8 cellular contexts compared by ENCODE assay signal in the genomic region with DNA sequence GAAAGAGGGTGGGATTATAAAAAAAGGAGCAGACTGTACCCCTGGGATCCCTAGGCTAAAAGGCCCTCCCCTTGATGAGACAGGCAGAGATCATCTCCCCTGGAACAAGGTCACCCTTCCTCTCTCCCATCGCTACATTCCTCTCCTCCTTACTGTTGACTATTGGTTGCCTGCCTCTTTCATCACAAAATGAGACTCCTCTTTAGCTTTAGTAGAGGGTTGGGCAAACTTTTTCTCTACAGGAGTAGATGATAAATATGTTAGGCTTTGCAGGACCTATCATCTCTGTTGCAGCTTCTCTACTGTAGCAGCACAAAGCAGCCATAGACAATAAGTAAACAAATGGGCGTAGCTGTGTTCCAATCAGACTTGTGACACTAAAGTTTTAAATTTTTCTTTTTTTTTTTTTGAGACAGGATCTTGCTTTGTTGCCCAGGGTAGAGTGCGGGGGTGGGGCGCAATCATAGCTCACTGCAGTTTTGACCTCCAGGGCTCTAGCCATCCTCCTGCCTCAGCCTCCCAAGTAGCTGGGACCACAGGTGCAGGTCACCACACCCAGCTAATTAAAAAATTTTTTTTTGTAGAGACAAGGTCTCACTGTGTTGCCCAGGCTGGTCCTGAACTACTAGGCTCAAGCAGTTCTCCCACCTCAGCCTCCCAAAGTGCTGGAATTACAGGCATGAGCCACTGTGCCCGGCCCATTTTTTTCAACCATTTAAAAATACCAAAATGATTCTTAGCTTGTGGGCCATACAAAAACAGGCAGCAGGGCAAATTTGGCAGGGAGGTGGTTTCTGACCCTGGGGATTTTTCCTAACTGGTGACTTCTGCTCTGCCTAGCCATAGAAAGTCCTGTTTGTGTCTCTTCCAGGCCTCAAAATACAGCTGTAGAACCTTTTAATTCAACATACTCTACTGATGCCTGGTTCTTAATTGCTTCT. TPM values are rescaled to one million over a fixed set of nuclear protein-coding genes. Genes with fewer than 3 reads are reported as not detected.
DNase-seq lines count a peak whose midpoint lies in the region; ATAC-seq and TF ChIP-seq lines count a peak whose summit lies in the region.

No MANE protein-coding gene starts in this region.

- H3K4me3 Mint-ChIP-seq in memory B cell: peak overlapping the region; percentile 96

- peaks cover 53% of the 10 kb centered on the region for H3K4me1 Mint-ChIP-seq in memory B cell

- H3K36me3 Mint-ChIP-seq in memory B cell: no peaks in the 10 kb centered on the region

- TF ChIP-seq CTCF in cardiac muscle cell (IDR thresholded peaks at IDR 0.05; ENCODE audit: low read depth, low read length): no peak
- no peak for TF ChIP-seq CTCF in body of pancreas (IDR thresholded peaks at IDR 0.05)
- TF ChIP-seq CTCF in upper lobe of right lung (IDR thresholded peaks at IDR 0.05): no peak

- ATAC-seq in Right ventricle myocardium inferior (no peak), body of pancreas (no peak), memory B cell (ENCODE audit: low read depth) (no peak), upper lobe of right lung (no peak), GM18511 (IDR thresholded peaks at IDR 0.05; ENCODE audit: unreplicated experiment) (no peak)

- no peaks in the 10 kb centered on the region for H3K27me3 Mint-ChIP-seq in memory B cell

- peak overlapping the region; percentile 99 for H3K27ac ChIP-seq in cardiac muscle cell
- peak overlapping the region; percentile 97 to 100 (median 98) for H3K27ac ChIP-seq in body of pancreas
- peak overlapping the region; percentile 100 for H3K27ac ChIP-seq in upper lobe of right lung

- H3K4me3 ChIP-seq in cardiac muscle cell: no peak overlapping the region
- H3K4me3 ChIP-seq in body of pancreas: no peak overlapping the region
- H3K4me3 ChIP-seq in upper lobe of right lung: no peak overlapping the region

- intact Hi-C loops in Right ventricle myocardium inferior (cut with DNase I) (loop anchor here (10.0 kb wide), 1 partner anchor 250 kb away; no protein-coding TSS in a partner anchor), body of pancreas (cut with DNase I) (no loop called here), upper lobe of right lung (cut with DNase I) (no loop called here)

- peak overlapping the region; percentile 100 for H3K27ac Mint-ChIP-seq in memory B cell

- TF ChIP-seq POLR2A in body of pancreas (IDR thresholded peaks at IDR 0.05): no peak

- no peaks in the 10 kb centered on the region for H3K9me3 Mint-ChIP-seq in memory B cell

- H3K27me3 ChIP-seq in cardiac muscle cell (no peaks in the 10 kb centered on the region), body of pancreas (no peaks in the 10 kb centered on the region), upper lobe of right lung (no peaks in the 10 kb centered on the region)

- H3K4me1 ChIP-seq in cardiac muscle cell (ENCODE audit: low read depth): peaks cover 52% of the 10 kb centered on the region
- peaks cover 88% of the 10 kb centered on the region for H3K4me1 ChIP-seq in body of pancreas
- H3K4me1 ChIP-seq in upper lobe of right lung: peaks cover 86% of the 10 kb centered on the region

- H3K9me3 ChIP-seq in cardiac muscle cell (ENCODE audit: low read depth): no peaks in the 10 kb centered on the region
- no peaks in the 10 kb centered on the region for H3K9me3 ChIP-seq in body of pancreas
- no peaks in the 10 kb centered on the region for H3K9me3 ChIP-seq in upper lobe of right lung

- H3K36me3 ChIP-seq in cardiac muscle cell (no peaks in the 10 kb centered on the region), body of pancreas (replicated peaks in 1 of 2; ENCODE audit: insufficient read depth in 1 of 2, low read depth in 2 of 2) (no peaks in the 10 kb centered on the region), upper lobe of right lung (no peaks in the 10 kb centered on the region)

- peak in 1 of 2 donors; percentile 53 for DNase-seq in cardiac muscle cell (ENCODE audit: low read depth in 1 of 2, low spot score in 1 of 2)
- no peak for DNase-seq in Right ventricle myocardium inferior (ENCODE audit: missing footprints)
- peak in 2 of 4 donors; percentile 14 to 44 for DNase-seq in body of pancreas
- no peak for DNase-seq in memory B cell (ENCODE audit: low spot score in 2 of 2)
- DNase-seq in upper lobe of right lung: no peak
- no peak for DNase-seq in DMS79 (lab: John Stamatoyannopoulos, UW)
- no peak for DNase-seq in NCI-H345 (lab: John Stamatoyannopoulos, UW)

- 61 to 67% methylated on average over 5 of the region's 5 CpGs for WGBS in body of pancreas, 2 donors

RNA-seq across cellular contexts. Expression of gene MCL1, which starts 15.1 kb away (rescaled TPM):
- 96.5 and 101 TPM in 2 replicates for total RNA-seq in cardiac muscle cell
- polyA plus RNA-seq in cardiac muscle cell: 61.2 and 65.2 TPM in 2 replicates
- 99.7 TPM for total RNA-seq in Right ventricle myocardium inferior
- 100 to 1,000 TPM; 211 to 223 TPM for total RNA-seq in body of pancreas
- 325 TPM for total RNA-seq in upper lobe of right lung

RNA-seq across cellular contexts. Expression of gene ADAMTSL4, which starts 15.1 kb away (rescaled TPM):
- total RNA-seq in cardiac muscle cell: 28.8 and 44.2 TPM in 2 replicates
- 51.9 and 65.5 TPM in 2 replicates for polyA plus RNA-seq in cardiac muscle cell
- total RNA-seq in Right ventricle myocardium inferior: 80.3 TPM
- 1 to 10 TPM; 4.7 to 7.6 TPM for total RNA-seq in body of pancreas
- 99.2 TPM for total RNA-seq in upper lobe of right lung

RNA-seq across cellular contexts. Expression of gene FALEC, which starts 48.8 kb away (rescaled TPM):
- total RNA-seq in cardiac muscle cell (3.9 TPM in 1 of 2 replicates, not detected in the other), Right ventricle myocardium inferior (not detected), body of pancreas (not detected), upper lobe of right lung (1.0 TPM)
- polyA plus RNA-seq in cardiac muscle cell: 4.7 and 6.2 TPM in 2 replicates

RNA-seq across cellular contexts. Expression of gene ECM1, which starts 56.4 kb away (rescaled TPM):
- total RNA-seq in cardiac muscle cell (0.78 and 1.9 TPM in 2 replicates), Right ventricle myocardium inferior (24.1 TPM), body of pancreas (1 to 10 TPM; 1.3 to 2.1 TPM), upper lobe of right lung (15.5 TPM)
- polyA plus RNA-seq in cardiac muscle cell: 1.9 and 2.9 TPM in 2 replicates
